20 cellular contexts compared by ENCODE assay signal in genomic region chr10:108327706-108328105, GRCh38.
"Had no signal": no experiment of that assay in that cellular context is flagged by ENCODE, and none has a peak within 500 bp of the region (broad histone marks: within the 10 kb centered on the region; RNA-seq: fewer than 3 reads in every experiment).

No MANE protein-coding gene starts in this region.

- H3K4me1 ChIP-seq: ascending aorta, esophagus squamous epithelium, gastrocnemius medialis, heart left ventricle, lower lobe of right lung, prostate gland, tibial artery, uterus had no signal

- H3K27ac Mint-ChIP-seq: activated T-helper 17 cell treated with anti-CD3 and anti-CD28 coated beads, Interleukin-2, amount 50 U/mL, for 72 hours had no signal

- H3K27me3 ChIP-seq: ascending aorta, esophagus squamous epithelium, gastrocnemius medialis, heart left ventricle, tibial artery, uterus had no signal

- DNase-seq: activated naive CD4-positive, alpha-beta T cell treated with Interleukin-2 at 50 U/mL for 16 hours; esophagus squamous epithelium; gastrocnemius medialis; heart left ventricle; left colon; lower lobe of right lung; midbrain; right cardiac atrium; stimulated activated CD4-positive, alpha-beta T cell treated with anti-CD3 and anti-CD28 coated beads, Interleukin-15, amount 100 ng/mL, for 24 hours; stimulated activated CD4-positive, alpha-beta T cell treated with anti-CD3 and anti-CD28 coated beads, Interleukin-4, amount 100 ng/mL, for 1 hour; stimulated activated naive CD4-positive, alpha-beta T cell; T-helper 9 cell; tibial artery; uterus had no signal

- H3K27ac ChIP-seq: ascending aorta, esophagus squamous epithelium, gastrocnemius medialis, heart left ventricle, lower lobe of right lung, prostate gland, skin epidermis, tibial artery, uterus had no signal

- H3K4me3 ChIP-seq: ascending aorta, esophagus squamous epithelium, gastrocnemius medialis, heart left ventricle, lower lobe of right lung, prostate gland, skin epidermis, tibial artery, uterus had no signal

- H3K4me1 Mint-ChIP-seq: activated T-helper 17 cell treated with anti-CD3 and anti-CD28 coated beads, Interleukin-2, amount 50 U/mL, for 72 hours; neural crest cell had no signal

- ATAC-seq: activated CD4-positive, CD25-positive, alpha-beta regulatory T cell treated with anti-CD3 and anti-CD28 coated beads, Interleukin-2, amount 50 U/mL, for 24 hours; activated T-helper 17 cell treated with anti-CD3 and anti-CD28 coated beads, Interleukin-2, amount 50 U/mL, for 72 hours; gastrocnemius medialis; heart left ventricle; left colon; lower lobe of right lung; right cardiac atrium had no signal

- H3K9me3 ChIP-seq: ascending aorta, esophagus squamous epithelium, gastrocnemius medialis, heart left ventricle, lower lobe of right lung, prostate gland, tibial artery, uterus had no signal

- H3K27me3 Mint-ChIP-seq: activated T-helper 17 cell treated with anti-CD3 and anti-CD28 coated beads, Interleukin-2, amount 50 U/mL, for 72 hours had no signal

- H3K4me3 Mint-ChIP-seq: activated T-helper 17 cell treated with anti-CD3 and anti-CD28 coated beads, Interleukin-2, amount 50 U/mL, for 72 hours; neural crest cell had no signal

- H3K9me3 Mint-ChIP-seq: neural crest cell had no signal

- H3K36me3 ChIP-seq: ascending aorta, esophagus squamous epithelium, gastrocnemius medialis, heart left ventricle, lower lobe of right lung, prostate gland, tibial artery, uterus had no signal
